Comparison of ENCODE assay signal across 8 cellular contexts in the genomic region with DNA sequence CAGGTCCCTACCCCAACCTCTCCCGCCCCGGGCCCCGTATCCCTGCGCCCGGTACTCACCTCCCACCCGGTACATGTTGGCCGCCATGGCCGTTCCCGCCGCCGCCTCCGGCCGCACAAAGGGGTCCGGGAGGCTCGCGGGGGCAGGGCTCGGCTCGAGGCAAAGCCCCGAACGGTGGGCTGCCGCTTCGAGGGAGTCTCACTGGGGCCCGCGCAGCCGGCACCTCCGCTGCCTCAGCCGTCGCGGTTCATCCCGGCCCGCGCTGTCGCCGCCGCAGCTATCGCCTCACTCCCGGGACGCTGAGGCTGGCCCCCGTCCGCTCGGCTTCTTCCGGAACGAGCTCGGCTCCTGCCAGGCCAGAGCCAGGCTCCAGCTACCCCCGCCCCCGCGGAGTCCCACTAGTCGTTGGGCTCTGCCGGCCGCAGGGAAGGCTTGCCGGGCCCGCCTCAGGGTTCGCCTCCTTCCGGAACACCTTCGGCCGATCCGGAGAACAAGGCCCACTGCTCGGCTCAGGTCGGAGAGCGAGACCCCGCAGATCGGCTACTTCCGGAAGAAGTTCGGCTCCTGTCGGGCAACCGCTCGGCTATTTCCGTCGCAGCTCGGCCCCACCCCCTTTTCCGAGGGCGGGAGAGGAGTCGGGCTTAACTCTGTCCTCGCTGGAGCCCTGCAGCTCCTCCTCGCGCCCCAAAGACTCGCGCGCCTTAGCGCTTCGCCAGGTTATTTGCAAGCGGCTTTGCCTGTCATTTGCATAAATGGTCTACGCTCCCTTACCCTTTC. TPM values are rescaled to one million over a fixed set of nuclear protein-coding genes. Genes with fewer than 3 reads are reported as not detected.
DNase-seq lines count a peak whose midpoint lies in the region; ATAC-seq and TF ChIP-seq lines count a peak whose summit lies in the region.

TSS of gene MTA2 (minus strand) at position 502 of the 777 bp plus-strand sequence. CDS start at position 87, 415 bp downstream.

- H3K27ac ChIP-seq in left lung, result peak within 1 kb of the TSS; percentile 96 to 97

- intact Hi-C loops in left lung (cut with DNase I), result no loop called here

- TF ChIP-seq CTCF in left lung (IDR thresholded peaks at IDR 0.05), result no peak

- DNase-seq in C1 segment of cervical spinal cord (lab: John Stamatoyannopoulos, UW) (peak; percentile 85 to 98 (median 98)), NCI-H748 treated with DMSO at 0.1 percent for 48 hours (lab: John Stamatoyannopoulos, UW) (peak; percentile 95), dedifferentiated amniotic fluid mesenchymal stem cell (ENCODE audit: extremely low spot score) (peak; percentile 98), left lung (peak; percentile 96 to 98)
- peak; percentile 99 for DNase-seq in activated CD4-positive, alpha-beta T cell treated with anti-CD3 and anti-CD28 coated beads, Interleukin-2, amount 50 U/mL, for 24 hours (ENCODE audit: low read depth in 1 of 2, low spot score in 1 of 2)
- DNase-seq in stimulated activated CD4-positive, alpha-beta T cell treated with anti-CD3 and anti-CD28 coated beads, Interleukin-2, amount 100 ng/mL, for 48 hours, result peak; percentile 100

- H3K36me3 ChIP-seq in left lung, result peaks cover 0 to 57% of the 10 kb centered on the region in 2 donors

- H3K9me3 ChIP-seq in left lung, result no peaks in the 10 kb centered on the region

- peaks cover 25 to 53% of the 10 kb centered on the region in 2 donors for H3K4me1 ChIP-seq in left lung

- no peaks in the 10 kb centered on the region for H3K27me3 ChIP-seq in left lung

- peak; percentile 74 for ATAC-seq in GM19372 (IDR thresholded peaks at IDR 0.05; ENCODE audit: low read depth, unreplicated experiment)
- peak; percentile 48 for ATAC-seq in HG03558 (IDR thresholded peaks at IDR 0.05; ENCODE audit: extremely low read depth, unreplicated experiment)
- peak; percentile 90 for ATAC-seq in left lung

- H3K4me3 ChIP-seq in left lung, result peak within 1 kb of the TSS; percentile 98

RNA-seq across cellular contexts. Expression of gene MTA2, which starts in this region (rescaled TPM):
- total RNA-seq in left lung, result 10 to 100 TPM; 67.1 to 86.0 TPM

Comparison
In these comparisons a context has a peak if more than half of its experiments do, and no peak if none do; other contexts are left out.
1. Peak in every context shown above with its lines: DNase-seq, ATAC-seq, H3K4me3 ChIP-seq and H3K27ac ChIP-seq.